Comparison of ENCODE assay signal across 11 cellular contexts in genomic region chr13:73740681-73741080, GRCh38.
DNase-seq lines count a peak whose midpoint lies in the region; ATAC-seq and TF ChIP-seq lines count a peak whose summit lies in the region.
"Had no signal": no experiment of that assay in that cellular context is flagged by ENCODE, and none has a peak within 500 bp of the region (broad histone marks: within the 10 kb centered on the region; RNA-seq: fewer than 3 reads in every experiment).

No MANE protein-coding gene starts in this region.

- H4K20me1 ChIP-seq in IMR-90 (ENCODE audit: insufficient read depth, low read length), result no peaks in the 10 kb centered on the region

- H3K27me3 Mint-ChIP-seq in nephron progenitor cell (ENCODE audit: low read depth, poor library complexity), result no peaks in the 10 kb centered on the region

- H3K23ac ChIP-seq in IMR-90 (ENCODE audit: low read depth, low read length), result no peak overlapping the region

- no peak overlapping the region for H4K5ac ChIP-seq in IMR-90 (ENCODE audit: low read depth, low read length)

- TF ChIP-seq CTCF in IMR-90 (conservative IDR thresholded peaks at IDR 0.05; ENCODE audit: low read depth, low read length), result no peak
- TF ChIP-seq CTCF in nephron progenitor cell (IDR thresholded peaks at IDR 0.05), result no peak

- H2BK15ac ChIP-seq in IMR-90 (ENCODE audit: low read depth, low read length), result no peak overlapping the region

- H3K36me3 Mint-ChIP-seq in nephron progenitor cell (ENCODE audit: low read depth), result no peaks in the 10 kb centered on the region

- no peak overlapping the region for H2BK5ac ChIP-seq in IMR-90 (ENCODE audit: low read depth, low read length, poor library complexity, severe bottlenecking)

- no peak for TF ChIP-seq POLR2A in IMR-90 (IDR thresholded peaks at IDR 0.05; ENCODE audit: low read depth, low read length)

- H3K9me1 ChIP-seq in IMR-90 (ENCODE audit: insufficient read depth, low read length), result 0 out of 2 replicates have a peak, but pooled peaks cover 3% of the 10 kb centered on the region

- peaks cover 2 to 5% of the 10 kb centered on the region in 2 experiments; a peak in 3 of 4 replicates for H3K79me1 ChIP-seq in IMR-90 (ENCODE audit: low read depth in 1 of 2, low read length in 2 of 2)

- no TSS peak for BruUV-seq in IMR-90 (replicated peaks; lab: Mats Ljungman, UMichigan)

- H2BK20ac ChIP-seq in IMR-90 (ENCODE audit: low read depth, low read length), result no peak overlapping the region

- dilution Hi-C loops in IMR-90 (cut with HindIII; ENCODE audit: low sequenced_read_pairs, unreplicated experiment), result no loop called here

- in situ Hi-C loops in IMR-90 (cut with MboI; ENCODE audit: low sequenced_read_pairs), result no loop called here

- H3K9me3 ChIP-seq in IMR-90 (ENCODE audit: control insufficient read depth, insufficient read depth, low read length), result no peaks in the 10 kb centered on the region

- H2AK5ac ChIP-seq in IMR-90 (ENCODE audit: low read depth, low read length), result no peak overlapping the region

- H2AFZ ChIP-seq in ACC112 (ENCODE audit: low read length, unreplicated experiment), result peak overlapping the region; percentile 5
- no peak overlapping the region for H2AFZ ChIP-seq in IMR-90 (replicated peaks; ENCODE audit: low read length, poor library complexity)

- CTCF ChIA-PET in IMR-90 (lab: Yijun Ruan, JAX), result no interaction called here

- H3K27ac ChIP-seq in ACC112 (ENCODE audit: low read depth, low read length), result no peak overlapping the region
- H3K27ac ChIP-seq in IMR-90 (ENCODE audit: insufficient read depth, low read length), result no peak overlapping the region
- H3K27ac ChIP-seq: epithelial cell of prostate had no signal

- 60% methylated on average over 2 of the region's 5 CpGs; no CpG with 5 or more reads in 1 of the 2 experiments for WGBS in IMR-90 (ENCODE audit: extremely low coverage in 2 of 2, insufficient read length in 1 of 2), 2 experiments

- no peak overlapping the region for H3K4me3 Mint-ChIP-seq in nephron progenitor cell

- no peak overlapping the region for H3K14ac ChIP-seq in IMR-90 (replicated peaks; ENCODE audit: low read depth, low read length)

- no peak overlapping the region for H2BK120ac ChIP-seq in IMR-90 (ENCODE audit: low read depth, low read length)

- DNase-seq in IMR-90 (peak; percentile 10), fibroblast of gingiva (ENCODE audit: low read depth) (peak; percentile 63), nephron progenitor cell (no peak), NCI-H1092 (lab: John Stamatoyannopoulos, UW) (no peak), NCI-H2029 (lab: John Stamatoyannopoulos, UW) (no peak)
- DNase-seq: C1 segment of cervical spinal cord, NCI-H226 had no signal

- H2AK9ac ChIP-seq in IMR-90 (replicated peaks; ENCODE audit: low read depth, low read length, poor library complexity), result no peak overlapping the region

- H4K8ac ChIP-seq in IMR-90 (ENCODE audit: low read depth in 2 of 2, low read length in 2 of 2), result no peak overlapping the region

- no peak overlapping the region for H3K56ac ChIP-seq in IMR-90 (ENCODE audit: extremely low read depth, insufficient read depth, low read length)

- intact Hi-C loops in IMR-90 (cut with micrococcal nuclease), result no loop called here

- H3K4me1 ChIP-seq in ACC112 (ENCODE audit: control insufficient read depth, insufficient read depth, low read length, unreplicated experiment) (peaks cover 6% of the 10 kb centered on the region), IMR-90 (ENCODE audit: control insufficient read depth, insufficient read depth, low read length) (peaks cover 3% of the 10 kb centered on the region)

- peaks cover 16% of the 10 kb centered on the region for H3K4me1 Mint-ChIP-seq in nephron progenitor cell

- no peak overlapping the region for H3K18ac ChIP-seq in IMR-90 (ENCODE audit: low read depth, low read length)

- no peaks in the 10 kb centered on the region for H3K36me3 ChIP-seq in ACC112 (ENCODE audit: insufficient read depth, low read length)
- no peaks in the 10 kb centered on the region for H3K36me3 ChIP-seq in IMR-90 (ENCODE audit: control insufficient read depth, insufficient read depth, low read length)

- H4K91ac ChIP-seq in IMR-90 (ENCODE audit: insufficient read depth, low read depth, low read length), result no peak overlapping the region

- no peaks in the 10 kb centered on the region for H3K9me3 Mint-ChIP-seq in nephron progenitor cell

- ATAC-seq in IMR-90 (ENCODE audit: low read depth) (no peak), GM21515 (IDR thresholded peaks at IDR 0.05; ENCODE audit: unreplicated experiment) (no peak), HG03159 (IDR thresholded peaks at IDR 0.05; ENCODE audit: unreplicated experiment) (no peak)

- no peaks in the 10 kb centered on the region for H3K79me2 ChIP-seq in ACC112 (ENCODE audit: control insufficient read depth, insufficient read depth, low read length, unreplicated experiment)

- TF ChIP-seq RAD21 in IMR-90 (IDR thresholded peaks at IDR 0.05; ENCODE audit: low read length), result no peak

- peak overlapping the region; percentile 9 for H3K27ac Mint-ChIP-seq in nephron progenitor cell

- H3K4me3 ChIP-seq in ACC112 (ENCODE audit: low read depth, low read length) (peak overlapping the region; percentile 71), IMR-90 (ENCODE audit: insufficient read depth, low read depth, low read length) (no peak overlapping the region)

- H3K27me3 ChIP-seq in ACC112 (ENCODE audit: insufficient read depth, low read length) (no peaks in the 10 kb centered on the region), IMR-90 (ENCODE audit: control insufficient read depth, insufficient read depth, low read length) (no peaks in the 10 kb centered on the region)

- POLR2A ChIA-PET in IMR-90 (lab: Charles Lee; ENCODE audit: unreplicated experiment), result no interaction called here

- no peak overlapping the region for H3K4me2 ChIP-seq in IMR-90 (ENCODE audit: low read depth, low read length)

- H3K9ac ChIP-seq in IMR-90 (ENCODE audit: low read depth, low read length), result no peak overlapping the region

- H3K4ac ChIP-seq in IMR-90 (ENCODE audit: low read depth, low read length), result no peak overlapping the region

TF ChIP-seq in IMR-90, 13 proteins besides CTCF, POLR2A, EP300 and RAD21:
- no peak for TF ChIP-seq MXI1 (IDR thresholded peaks at IDR 0.05; ENCODE audit: borderline replicate concordance, low read depth, low read length)
- TF ChIP-seq SMC3 (IDR thresholded peaks at IDR 0.05; ENCODE audit: low read depth, low read length), result no peak
- TF ChIP-seq FOS (IDR thresholded peaks at IDR 0.05; ENCODE audit: low read depth, low read length), result no peak
- TF ChIP-seq BHLHE40 (IDR thresholded peaks at IDR 0.05; ENCODE audit: low read depth, low read length), result no peak
- TF ChIP-seq RCOR1 (IDR thresholded peaks at IDR 0.05; ENCODE audit: insufficient replicate concordance, low read length), result no peak
- TF ChIP-seq CEBPB (IDR thresholded peaks at IDR 0.05; ENCODE audit: low read depth, low read length), result no peak
- no peak for TF ChIP-seq MAFK (IDR thresholded peaks at IDR 0.05; ENCODE audit: low read depth, low read length)
- no peak for TF ChIP-seq USF2 (IDR thresholded peaks at IDR 0.05; ENCODE audit: low read depth, low read length)
- no peak for TF ChIP-seq NFE2L2 (IDR thresholded peaks at IDR 0.05; ENCODE audit: low read depth, low read length)

Comparison
In these comparisons a context has a peak if more than half of its experiments do, and no peak if none do; other contexts are left out.
1. DNase-seq: peak in IMR-90 (single experiment) and fibroblast of gingiva (single experiment); none in nephron progenitor cell (single experiment), NCI-H1092 (single experiment) and NCI-H2029 (single experiment).